20 cellular contexts compared by ENCODE assay signal in genomic region chr17:51028176-51028863, GRCh38.
DNase-seq lines count a peak whose midpoint lies in the region; ATAC-seq, FAIRE-seq and TF ChIP-seq lines count a peak whose summit lies in the region.
"Had no signal": no experiment of that assay in that cellular context is flagged by ENCODE, and none has a peak within 500 bp of the region (broad histone marks: within the 10 kb centered on the region; RNA-seq: fewer than 3 reads in every experiment).

No MANE protein-coding gene starts in this region.

- DNase-seq in H54 (ENCODE audit: insufficient read length, low spot score), result no peak
- DNase-seq in RKO (ENCODE audit: low spot score), result peak; percentile 27
- no peak for DNase-seq in foreskin keratinocyte
- peak; percentile 18 for DNase-seq in superior temporal gyrus (ENCODE audit: extremely low spot score)
- DNase-seq in glutamatergic neuron, result no peak
- no peak for DNase-seq in NCI-H1092 (lab: John Stamatoyannopoulos, UW)
- DNase-seq: activated CD4-positive, CD25-positive, alpha-beta regulatory T cell treated with anti-CD3 and anti-CD28 coated beads, Interleukin-2, amount 50 U/mL, for 72 hours; activated CD8-positive, alpha-beta memory T cell treated with anti-CD3 and anti-CD28 coated beads for 24 hours; islet precursor cell; NCI-H1092 treated with DMSO at 0.1 percent for 48 hours; NCI-H187; NCI-H524 treated with DMSO at 0.1 percent for 48 hours; Peyer's patch; SJCRH30; T-cell; trophoblast cell had no signal

- ATAC-seq in foreskin keratinocyte (peak; percentile 41), HG03159 (IDR thresholded peaks at IDR 0.05; ENCODE audit: unreplicated experiment) (no peak)
- ATAC-seq: T-cell had no signal

- H3K27me3 Mint-ChIP-seq in glutamatergic neuron (ENCODE audit: unreplicated experiment), result no peaks in the 10 kb centered on the region
- H3K27me3 Mint-ChIP-seq: T-cell had no signal

- no peak for TF ChIP-seq POLR2A in H54 (IDR thresholded peaks at IDR 0.05; ENCODE audit: low read depth, low read length)

- H3K9me3 Mint-ChIP-seq in glutamatergic neuron (ENCODE audit: unreplicated experiment), result no peaks in the 10 kb centered on the region
- H3K9me3 Mint-ChIP-seq: CD14-positive monocyte, T-cell had no signal

- H3K27ac Mint-ChIP-seq in glutamatergic neuron (ENCODE audit: unreplicated experiment), result no peak overlapping the region

- no peak for TF ChIP-seq CTCF in foreskin keratinocyte (conservative IDR thresholded peaks at IDR 0.05)
- TF ChIP-seq CTCF in glutamatergic neuron (IDR thresholded peaks at IDR 0.05; ENCODE audit: partially characterized antibody, unreplicated experiment), result no peak

- H3K27ac ChIP-seq in foreskin keratinocyte, result no peak overlapping the region
- H3K27ac ChIP-seq: SJCRH30 had no signal

- FAIRE-seq in H54 (lab: Jason Lieb, UNC), result peak; percentile 36
- FAIRE-seq: D721Med, GM12892 had no signal

- H3K36me3 Mint-ChIP-seq in glutamatergic neuron (ENCODE audit: unreplicated experiment), result no peaks in the 10 kb centered on the region

- no peaks in the 10 kb centered on the region for H3K4me1 Mint-ChIP-seq in glutamatergic neuron (ENCODE audit: low read depth, unreplicated experiment)

- H3K4me1 ChIP-seq in foreskin keratinocyte, result no peaks in the 10 kb centered on the region
- H3K4me1 ChIP-seq: Peyer's patch, SJCRH30 had no signal

- no peaks in the 10 kb centered on the region for H3K27me3 ChIP-seq in foreskin keratinocyte
- H3K27me3 ChIP-seq: Peyer's patch, SJCRH30 had no signal

- H3K4me3 Mint-ChIP-seq in glutamatergic neuron (ENCODE audit: unreplicated experiment), result no peak overlapping the region
- H3K4me3 Mint-ChIP-seq: CD14-positive monocyte had no signal

Comparison
In these comparisons a context has a peak if more than half of its experiments do, and no peak if none do; other contexts are left out.
1. DNase-seq: peak in RKO (single experiment) and superior temporal gyrus (single experiment); none in H54 (single experiment), foreskin keratinocyte (0 of 2), glutamatergic neuron (single experiment) and NCI-H1092 (single experiment).